9 cellular contexts compared by ENCODE assay signal in genomic region chr7:89002942-89003618, GRCh38.
A peak's percentile ranks its signal among the peaks of the same experiment; 100 is the strongest.
DNase-seq lines count a peak whose midpoint lies in the region; ATAC-seq and TF ChIP-seq lines count a peak whose summit lies in the region.
"Had no signal": no experiment of that assay in that cellular context is flagged by ENCODE, and none has a peak within 500 bp of the region (broad histone marks: within the 10 kb centered on the region; RNA-seq: fewer than 3 reads in every experiment).

No MANE protein-coding gene starts in this region.

- H3K36me3 ChIP-seq in GM06990 (ENCODE audit: control insufficient read depth, insufficient read depth, low read length), result no peaks in the 10 kb centered on the region
- H3K36me3 ChIP-seq: cardiac muscle cell had no signal

- no peak for TF ChIP-seq CTCF in GM06990 (IDR thresholded peaks at IDR 0.05; ENCODE audit: insufficient read depth, low read length, poor library complexity, severe bottlenecking)

- H3K27me3 ChIP-seq in GM06990 (replicated peaks; ENCODE audit: control insufficient read depth, insufficient read depth, low read length), result no peaks in the 10 kb centered on the region
- H3K27me3 ChIP-seq: cardiac muscle cell had no signal

- DNase-seq in GM06990 (ENCODE audit: extremely low read depth, insufficient read length), result no peak
- DNase-seq in fibroblast of peridontal ligament (ENCODE audit: extremely low read depth), result peak; percentile 27
- no peak for DNase-seq in SW480 (ENCODE audit: low spot score)
- no peak for DNase-seq in NCI-H2081 treated with DMSO at 0.1 percent for 48 hours (lab: John Stamatoyannopoulos, UW)
- no peak for DNase-seq in activated CD4-positive, alpha-beta T cell treated with anti-CD3 and anti-CD28 coated beads, Interleukin-2, amount 50 U/mL, for 4 hours
- DNase-seq in NCI-H187 (lab: John Stamatoyannopoulos, UW), result no peak

- ATAC-seq in GM21360 (IDR thresholded peaks at IDR 0.05; ENCODE audit: unreplicated experiment) (peak; percentile 78), HG03558 (IDR thresholded peaks at IDR 0.05; ENCODE audit: extremely low read depth, unreplicated experiment) (peak; percentile 84)

- peak overlapping the region; percentile 25 for H3K4me3 ChIP-seq in GM06990 (replicated peaks; ENCODE audit: low read depth, low read length)
- H3K4me3 ChIP-seq: cardiac muscle cell had no signal
